ENCODE assay signal across 6 cellular contexts in the genomic region with DNA sequence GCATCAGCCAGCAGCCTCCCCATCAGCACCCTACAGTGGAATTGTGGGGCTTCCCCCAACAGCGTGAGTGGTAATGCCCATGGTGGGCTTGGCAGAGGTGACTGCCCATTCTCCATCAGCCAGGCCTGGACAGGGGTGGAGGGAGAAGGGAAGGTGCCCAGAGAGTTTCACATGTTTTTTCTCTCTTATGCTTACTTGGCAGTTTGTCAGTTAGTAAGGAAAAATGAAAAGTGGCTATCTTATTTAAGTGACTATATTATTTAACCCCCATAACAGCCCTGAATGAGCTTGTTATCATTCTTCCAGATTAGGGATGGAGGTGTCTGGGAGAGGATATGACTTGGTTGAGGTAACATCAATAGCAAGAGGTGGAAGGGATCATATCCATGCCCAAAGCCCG.
"Had no signal": no experiment of that assay in that cellular context is flagged by ENCODE, and none has a peak within 500 bp of the region (broad histone marks: within the 10 kb centered on the region; RNA-seq: fewer than 3 reads in every experiment).

No MANE protein-coding gene starts in this region.

- H3K4me3 ChIP-seq: K562 had no signal

- DNase-seq: KBM-7, KG1 had no signal

- H3K4me2 ChIP-seq: KMS-11 had no signal

- FAIRE-seq: HTR-8/SVneo, K562 had no signal

- H3K27ac ChIP-seq: HL-60, KMS-11 had no signal

- ATAC-seq: K562 had no signal

- H3K9ac ChIP-seq: KMS-11 had no signal
